ENCODE assay signal across 10 cellular contexts in genomic region chr6:37695273-37695672, GRCh38. TPM values are rescaled to one million over a fixed set of nuclear protein-coding genes. Genes with fewer than 3 reads are reported as not detected.
DNase-seq lines count a peak whose midpoint lies in the region; ATAC-seq and TF ChIP-seq lines count a peak whose summit lies in the region.
"Had no signal": no experiment of that assay in that cellular context is flagged by ENCODE, and none has a peak within 500 bp of the region (broad histone marks: within the 10 kb centered on the region; RNA-seq: fewer than 3 reads in every experiment).

No MANE protein-coding gene starts in this region.

- H3K9me3 ChIP-seq in BLaER1 treated with 17β-estradiol and CSF1 and Interleukin-3, amounts not matched to agents 10 nM and 100 nM (replicated peaks in 1 of 11) = no peaks in the 10 kb centered on the region
- no peaks in the 10 kb centered on the region for H3K9me3 ChIP-seq in naive thymus-derived CD4-positive, alpha-beta T cell (ENCODE audit: control insufficient read depth in 2 of 3, low read length in 3 of 3)
- no peaks in the 10 kb centered on the region for H3K9me3 ChIP-seq in gastrocnemius medialis
- H3K9me3 ChIP-seq: suprapubic skin had no signal

- H3K27me3 Mint-ChIP-seq in activated naive CD8-positive, alpha-beta T cell treated with anti-CD3 and anti-CD28 coated beads, Interleukin-2, amount 10 ng/mL, durations not matched to agents 7 days and 5 days = peaks cover 42% of the 10 kb centered on the region
- H3K27me3 Mint-ChIP-seq in naive thymus-derived CD4-positive, alpha-beta T cell = peaks cover 33 to 63% (median 42%) of the 10 kb centered on the region in 5 donors

- POLR2A ChIA-PET in activated naive CD8-positive, alpha-beta T cell treated with anti-CD3 and anti-CD28 coated beads, Interleukin-2, amount 10 ng/mL, durations not matched to agents 7 days and 5 days (lab: Charles Lee) = no interaction called here
- POLR2A ChIA-PET in naive thymus-derived CD4-positive, alpha-beta T cell (lab: Charles Lee) = no interaction called here
- POLR2A ChIA-PET in RWPE1 (lab: Yijun Ruan, JAX; ENCODE audit: low non-redundant PET) = no interaction called here

- no peak overlapping the region for H3K27ac ChIP-seq in BLaER1 treated with 17β-estradiol and CSF1 and Interleukin-3, amounts not matched to agents 10 nM and 100 nM
- H3K27ac ChIP-seq in naive thymus-derived CD4-positive, alpha-beta T cell (ENCODE audit: low read depth, low read length) = no peak overlapping the region
- H3K27ac ChIP-seq in RWPE1 = no peak overlapping the region
- no peak overlapping the region for H3K27ac ChIP-seq in gastrocnemius medialis
- H3K27ac ChIP-seq: suprapubic skin had no signal

- intact Hi-C loops in naive thymus-derived CD4-positive, alpha-beta T cell (cut with micrococcal nuclease) = loop anchor here (5.0 to 10.0 kb wide), 6 partner anchors 162 to 1273 kb away; partner anchors contain the start of genes C6orf89 (in 1 of the 2), MTCH1 (in 1 of the 2) and RNF8 (in 1 of the 2)
- intact Hi-C loops in gastrocnemius medialis (cut with DNase I; ENCODE audit: low total_unique reads) = loop anchor here (10.0 kb wide), 2 partner anchors 340 to 800 kb away; partner anchors contain the start of gene RNF8

- H3K9ac ChIP-seq in BLaER1 treated with 17β-estradiol and CSF1 and Interleukin-3, amounts not matched to agents 10 nM and 100 nM = peak overlapping the region in 2 of 11 experiments; percentile 87 to 88; a peak in 1 of 22 replicates

- no peak for TF ChIP-seq POLR2A in gastrocnemius medialis (IDR thresholded peaks at IDR 0.05)

- H3K36me3 Mint-ChIP-seq in activated naive CD8-positive, alpha-beta T cell treated with anti-CD3 and anti-CD28 coated beads, Interleukin-2, amount 10 ng/mL, durations not matched to agents 7 days and 5 days = peaks cover 3% of the 10 kb centered on the region
- peaks cover 0 to 2% (median 0%) of the 10 kb centered on the region in 5 donors for H3K36me3 Mint-ChIP-seq in naive thymus-derived CD4-positive, alpha-beta T cell

- H4K20me1 ChIP-seq in BLaER1 treated with 17β-estradiol and CSF1 and Interleukin-3, amounts not matched to agents 10 nM and 100 nM = peaks cover 23 to 62% (median 39%) of the 10 kb centered on the region in 11 experiments; a peak in 21 of 22 replicates

- DNase-seq in G401 (ENCODE audit: low spot score) = peak; percentile 67
- no peak for DNase-seq in activated naive CD8-positive, alpha-beta T cell treated with anti-CD3 and anti-CD28 coated beads, Interleukin-2, amount 10 ng/mL, durations not matched to agents 7 days and 5 days
- no peak for DNase-seq in naive thymus-derived CD4-positive, alpha-beta T cell
- DNase-seq in DMS79 (lab: John Stamatoyannopoulos, UW) = no peak
- no peak for DNase-seq in RWPE1 (ENCODE audit: low spot score)
- no peak for DNase-seq in gastrocnemius medialis
- no peak for DNase-seq in COR-L47 (lab: John Stamatoyannopoulos, UW)
- DNase-seq: occipital lobe had no signal

- in situ Hi-C loops in G401 (cut with HindIII; ENCODE audit: low sequenced_read_pairs) (no loop called here), gastrocnemius medialis (cut with MboI; ENCODE audit: low sequenced_read_pairs in 4 of 4) (loop anchor here in 3 of 4 donors (10.0 to 25.0 kb wide), 3 partner anchors 208 to 370 kb away; partner anchors contain the start of genes CCDC167 (in 3 of the 3) and RNF8 (in 1 of the 3))

- peaks cover 54 to 72% (median 65%) of the 10 kb centered on the region in 11 experiments for H3K27me3 ChIP-seq in BLaER1 treated with 17β-estradiol and CSF1 and Interleukin-3, amounts not matched to agents 10 nM and 100 nM
- peaks cover 0 to 4% of the 10 kb centered on the region in 2 donors for H3K27me3 ChIP-seq in naive thymus-derived CD4-positive, alpha-beta T cell (ENCODE audit: control insufficient read depth in 2 of 2, insufficient read depth in 2 of 2, low read length in 2 of 2)
- H3K27me3 ChIP-seq in gastrocnemius medialis = peaks cover 42 to 44% (median 43%) of the 10 kb centered on the region in 3 donors

- H3K4me1 ChIP-seq in BLaER1 treated with 17β-estradiol and CSF1 and Interleukin-3, amounts not matched to agents 10 nM and 100 nM = peaks cover 27 to 43% (median 37%) of the 10 kb centered on the region in 10 experiments
- peaks cover 11 to 12% of the 10 kb centered on the region in 2 donors for H3K4me1 ChIP-seq in naive thymus-derived CD4-positive, alpha-beta T cell (ENCODE audit: control insufficient read depth in 2 of 2, insufficient read depth in 2 of 2, low read length in 2 of 2)
- H3K4me1 ChIP-seq in gastrocnemius medialis = peaks cover 16 to 20% of the 10 kb centered on the region in 2 donors

- H3K36me3 ChIP-seq in BLaER1 treated with 17β-estradiol and CSF1 and Interleukin-3, amounts not matched to agents 10 nM and 100 nM = no peaks in the 10 kb centered on the region
- no peaks in the 10 kb centered on the region for H3K36me3 ChIP-seq in naive thymus-derived CD4-positive, alpha-beta T cell (ENCODE audit: control insufficient read depth in 2 of 3, insufficient read depth in 3 of 3, low read length in 3 of 3)
- H3K36me3 ChIP-seq in gastrocnemius medialis = no peaks in the 10 kb centered on the region
- H3K36me3 ChIP-seq: suprapubic skin had no signal

- peak overlapping the region; percentile 81 for H3K4me3 Mint-ChIP-seq in activated naive CD8-positive, alpha-beta T cell treated with anti-CD3 and anti-CD28 coated beads, Interleukin-2, amount 10 ng/mL, durations not matched to agents 7 days and 5 days
- peak overlapping the region; percentile 81 to 100 (median 86) for H3K4me3 Mint-ChIP-seq in naive thymus-derived CD4-positive, alpha-beta T cell

- peak overlapping the region; percentile 95 to 100 (median 99); a peak in 20 of 22 replicates for H3K4me2 ChIP-seq in BLaER1 treated with 17β-estradiol and CSF1 and Interleukin-3, amounts not matched to agents 10 nM and 100 nM

- H3K4me1 Mint-ChIP-seq in activated naive CD8-positive, alpha-beta T cell treated with anti-CD3 and anti-CD28 coated beads, Interleukin-2, amount 10 ng/mL, durations not matched to agents 7 days and 5 days = peaks cover 25% of the 10 kb centered on the region
- H3K4me1 Mint-ChIP-seq in naive thymus-derived CD4-positive, alpha-beta T cell = peaks cover 22 to 43% (median 27%) of the 10 kb centered on the region in 7 donors

- ATAC-seq in activated naive CD8-positive, alpha-beta T cell treated with anti-CD3 and anti-CD28 coated beads, Interleukin-2, amount 10 ng/mL, durations not matched to agents 7 days and 5 days (ENCODE audit: low read depth) = no peak
- no peak for ATAC-seq in naive thymus-derived CD4-positive, alpha-beta T cell
- ATAC-seq in gastrocnemius medialis = no peak

- H3K9me3 Mint-ChIP-seq in activated naive CD8-positive, alpha-beta T cell treated with anti-CD3 and anti-CD28 coated beads, Interleukin-2, amount 10 ng/mL, durations not matched to agents 7 days and 5 days = no peaks in the 10 kb centered on the region
- peaks cover 0 to 7% (median 0%) of the 10 kb centered on the region in 11 donors for H3K9me3 Mint-ChIP-seq in naive thymus-derived CD4-positive, alpha-beta T cell

- TF ChIP-seq CTCF in RWPE1 (conservative IDR thresholded peaks at IDR 0.05; ENCODE audit: low read depth) = no peak
- TF ChIP-seq CTCF in gastrocnemius medialis (IDR thresholded peaks at IDR 0.05 in 4 of 5, conservative IDR thresholded peaks at IDR 0.05 in 1 of 5) = no peak

- no peak overlapping the region for H3K27ac Mint-ChIP-seq in activated naive CD8-positive, alpha-beta T cell treated with anti-CD3 and anti-CD28 coated beads, Interleukin-2, amount 10 ng/mL, durations not matched to agents 7 days and 5 days
- H3K27ac Mint-ChIP-seq in naive thymus-derived CD4-positive, alpha-beta T cell = peak overlapping the region in 3 of 9 donors; percentile 38 to 72 (median 54)

- CTCF ChIA-PET in naive thymus-derived CD4-positive, alpha-beta T cell (lab: Charles Lee) = no interaction called here
- CTCF ChIA-PET in RWPE1 (lab: Yijun Ruan, JAX) = no interaction called here

- H3K4me3 ChIP-seq in BLaER1 treated with 17β-estradiol and CSF1 and Interleukin-3, amounts not matched to agents 10 nM and 100 nM = peak overlapping the region in 8 of 10 experiments; percentile 76 to 85 (median 79); a peak in 14 of 20 replicates
- H3K4me3 ChIP-seq in naive thymus-derived CD4-positive, alpha-beta T cell (ENCODE audit: low read length) = no peak overlapping the region
- peak overlapping the region in 1 of 4 donors; percentile 89 for H3K4me3 ChIP-seq in gastrocnemius medialis

RNA-seq across cellular contexts. Expression of gene MDGA1, which starts 2.4 kb away (rescaled TPM):
- total RNA-seq in G401 (2014; rRNA removed; shearing (Covaris generic)) = 17.7 and 19.6 TPM in 2 replicates
- 10 to 100 TPM; 16.4 to 23.0 TPM for total RNA-seq in activated naive CD8-positive, alpha-beta T cell treated with anti-CD3 and anti-CD28 coated beads, Interleukin-2, amount 10 ng/mL, durations not matched to agents 7 days and 5 days
- total RNA-seq in naive thymus-derived CD4-positive, alpha-beta T cell = 10 to 100 TPM in 3 of 5 experiments, under 1 TPM in 2; 0.08 to 17.8 (median 12.5) TPM
- polyA plus RNA-seq in naive thymus-derived CD4-positive, alpha-beta T cell = 1 to 10 TPM in 1 of 2 donors, under 1 TPM in 1; 0.70 to 1.1 TPM
- total RNA-seq in gastrocnemius medialis = 1 to 10 TPM in 2 of 4 donors, under 1 TPM in 2; 0.20 to 8.6 (median 1.1) TPM
